ENCODE assay signal across 1 cellular context in genomic region chr7:24135003-24135817, GRCh38.
TF ChIP-seq lines count a peak whose summit lies in the region.

No MANE protein-coding gene starts in this region.

TF ChIP-seq in GM23338, 12 proteins besides CTCF, POLR2A, EP300 and RAD21 (continued from another document):
- no peak for TF ChIP-seq REST (IDR thresholded peaks at IDR 0.05; ENCODE audit: unreplicated experiment)
- TF ChIP-seq EZH2phosphoT487 (IDR thresholded peaks at IDR 0.05; ENCODE audit: unreplicated experiment): no peak
- TF ChIP-seq ZNF331 (CRISPR knock-in tag; IDR thresholded peaks at IDR 0.05; ENCODE audit: low read depth): no peak
- TF ChIP-seq NANOG (IDR thresholded peaks at IDR 0.05; ENCODE audit: borderline replicate concordance): no peak
